In the genomic region with DNA sequence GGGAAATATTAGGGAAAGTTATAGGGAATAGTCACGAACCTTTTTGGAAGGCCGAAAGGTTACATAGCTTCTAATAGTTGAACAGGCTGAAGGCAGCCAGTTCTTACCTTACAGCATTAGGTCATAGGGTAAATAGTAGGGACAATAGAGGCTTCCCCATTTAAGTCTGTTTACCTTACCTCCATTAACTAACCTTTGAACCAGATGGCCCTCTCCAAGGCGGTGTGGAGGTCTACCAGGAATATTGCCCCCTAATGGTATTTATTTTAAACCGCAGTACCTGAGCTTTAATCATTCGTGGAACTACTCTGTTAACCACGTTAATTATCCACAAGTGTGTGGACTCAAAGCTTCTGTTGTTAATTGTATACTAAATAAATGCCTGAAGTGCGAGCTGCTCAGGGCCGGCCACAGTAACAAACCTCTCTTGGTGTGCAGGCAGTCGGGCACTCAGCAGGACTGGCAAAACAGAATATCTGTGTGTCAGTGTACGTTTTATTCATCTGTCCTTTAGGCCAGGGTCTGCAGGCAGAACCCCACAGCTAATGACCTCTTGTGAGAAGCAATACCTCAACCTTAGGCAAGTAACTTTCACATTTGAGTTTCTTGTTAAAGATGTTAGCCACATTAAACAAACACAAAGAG, we compare ENCODE assay signal across 25 cellular contexts.
DNase-seq lines count a peak whose midpoint lies in the region; ATAC-seq, FAIRE-seq and TF ChIP-seq lines count a peak whose summit lies in the region.
"Had no signal": no experiment of that assay in that cellular context is flagged by ENCODE, and none has a peak within 500 bp of the region (broad histone marks: within the 10 kb centered on the region; RNA-seq: fewer than 3 reads in every experiment).

No MANE protein-coding gene starts in this region.

- no peak overlapping the region for H3K9ac ChIP-seq in trophoblast cell (ENCODE audit: low read length)
- no peak overlapping the region for H3K9ac ChIP-seq in mammary epithelial cell (ENCODE audit: insufficient read depth, low read length)
- H3K9ac ChIP-seq: BLaER1 treated with 17β-estradiol and CSF1 and Interleukin-3, amounts not matched to agents 10 nM and 100 nM had no signal

- ATAC-seq in A549 (no peak), GM18867 (IDR thresholded peaks at IDR 0.05; ENCODE audit: unreplicated experiment) (no peak)
- ATAC-seq: activated T-helper 17 cell treated with anti-CD3 and anti-CD28 coated beads, Interleukin-2, amount 50 U/mL, for 72 hours; stimulated activated naive B cell treated with anti-CD40 and anti-IgM and Interleukin-4, amounts not matched to agents 10 μg/mL and 1 μg/mL and 100 μg/mL, for 72 hours had no signal

- DNase-seq in A549 (ENCODE audit: low read depth in 1 of 2, low spot score in 1 of 2) (no peak), DMS53 (lab: John Stamatoyannopoulos, UW) (peak; percentile 98), NCI-H748 (lab: John Stamatoyannopoulos, UW; ENCODE audit: unreplicated experiment) (peak; percentile 86), hepatocyte (ENCODE audit: low spot score) (peak; percentile 10), nucleus accumbens (lab: John Stamatoyannopoulos, UW) (no peak), trophoblast cell (no peak), mammary epithelial cell (no peak)
- DNase-seq: activated CD4-positive, alpha-beta memory T cell treated with anti-CD3 and anti-CD28 coated beads for 36 hours; activated CD8-positive, alpha-beta memory T cell treated with anti-CD3 and anti-CD28 coated beads, Interleukin-2, amount 50 U/mL, for 4 hours; activated naive CD4-positive, alpha-beta T cell treated with anti-CD3 and anti-CD28 coated beads, Interleukin-2, amount 50 U/mL, for 16 hours; COR-L47; HFFc6; NCI-H1048; NCI-H2081; NCI-H226; stimulated activated CD4-positive, alpha-beta T cell treated with anti-CD3 and anti-CD28 coated beads, Interleukin-15, amount 100 ng/mL, for 24 hours; stimulated activated naive B cell treated with anti-CD40 and anti-IgM and Interleukin-4, amounts not matched to agents 10 μg/mL and 1 μg/mL and 100 μg/mL, for 72 hours had no signal

- H3K4me1 ChIP-seq in A549 (no peaks in the 10 kb centered on the region), hepatocyte (ENCODE audit: insufficient read depth) (peaks cover 4% of the 10 kb centered on the region), trophoblast cell (ENCODE audit: control insufficient read depth in 1 of 2, insufficient read depth in 2 of 2, low read length in 2 of 2) (no peaks in the 10 kb centered on the region), mammary epithelial cell (ENCODE audit: insufficient read depth, low read length) (no peaks in the 10 kb centered on the region)
- H3K4me1 ChIP-seq: BLaER1 treated with 17β-estradiol and CSF1 and Interleukin-3, amounts not matched to agents 10 nM and 100 nM; breast epithelium; prostate gland; suprapubic skin had no signal

- in situ Hi-C loops in mammary epithelial cell (cut with MboI; ENCODE audit: low sequenced_read_pairs in 2 of 2), result no loop called here

- dilution Hi-C loops in mammary epithelial cell (cut with HindIII; ENCODE audit: low sequenced_read_pairs), result no loop called here

- H4K12ac ChIP-seq in trophoblast cell (ENCODE audit: low read depth, low read length), result no peak overlapping the region

- H3K27me3 ChIP-seq in hepatocyte (no peaks in the 10 kb centered on the region), trophoblast cell (ENCODE audit: insufficient read depth, low read length) (no peaks in the 10 kb centered on the region), mammary epithelial cell (ENCODE audit: insufficient read depth, low read length) (no peaks in the 10 kb centered on the region)
- H3K27me3 ChIP-seq: BLaER1 treated with 17β-estradiol and CSF1 and Interleukin-3, amounts not matched to agents 10 nM and 100 nM; breast epithelium; suprapubic skin had no signal

- H3K4me3 ChIP-seq in A549, result no peak overlapping the region
- no peak overlapping the region for H3K4me3 ChIP-seq in hepatocyte
- H3K4me3 ChIP-seq in trophoblast cell (ENCODE audit: low read depth, low read length), result no peak overlapping the region
- no peak overlapping the region for H3K4me3 ChIP-seq in mammary epithelial cell (replicated peaks in 1 of 3; ENCODE audit: insufficient read depth in 1 of 3, low read depth in 2 of 3, low read length in 3 of 3)
- H3K4me3 ChIP-seq: BLaER1 treated with 17β-estradiol and CSF1 and Interleukin-3, amounts not matched to agents 10 nM and 100 nM; breast epithelium; prostate gland; suprapubic skin had no signal

- H3K23ac ChIP-seq in trophoblast cell (ENCODE audit: low read length), result no peak overlapping the region

- no peak for TF ChIP-seq POLR2A in A549 (IDR thresholded peaks at IDR 0.05; ENCODE audit: low read length)

- H3K4me2 ChIP-seq in A549 (no peak overlapping the region), hepatocyte (peak overlapping the region; percentile 6), trophoblast cell (ENCODE audit: low read length) (no peak overlapping the region), mammary epithelial cell (ENCODE audit: insufficient read depth, low read depth, low read length) (no peak overlapping the region)
- H3K4me2 ChIP-seq: BLaER1 treated with 17β-estradiol and CSF1 and Interleukin-3, amounts not matched to agents 10 nM and 100 nM had no signal

- H2BK120ac ChIP-seq in trophoblast cell (ENCODE audit: insufficient read depth, low read length, poor library complexity), result no peak overlapping the region

- FAIRE-seq in A549 (lab: Jason Lieb, UNC), result no peak
- FAIRE-seq: RCC 7860 had no signal

- TF ChIP-seq CTCF in A549 (IDR thresholded peaks at IDR 0.05) (peak; percentile 7; the same call in 1 of the 3 replicates), hepatocyte (IDR thresholded peaks at IDR 0.05; ENCODE audit: poor library complexity) (no peak), mammary epithelial cell (conservative IDR thresholded peaks at IDR 0.05 in 1 of 2, IDR thresholded peaks at IDR 0.05 in 1 of 2; ENCODE audit: extremely low read depth in 1 of 2, insufficient read depth in 1 of 2, low read depth in 1 of 2, low read length in 2 of 2) (no peak)

- H4K8ac ChIP-seq in trophoblast cell (ENCODE audit: low read depth, low read length), result no peak overlapping the region

- no peak for TF ChIP-seq EP300 in A549 (IDR thresholded peaks at IDR 0.05)

- no peak overlapping the region for H3K4ac ChIP-seq in trophoblast cell (ENCODE audit: low read depth, low read length)

- no peak overlapping the region for H3K14ac ChIP-seq in trophoblast cell (ENCODE audit: low read length)

- no peaks in the 10 kb centered on the region for H3K79me1 ChIP-seq in trophoblast cell (ENCODE audit: low read length)

- CTCF ChIA-PET in A549 (lab: Yijun Ruan, JAX) (no interaction called here), mammary epithelial cell (lab: Charles Lee; ENCODE audit: low non-redundant PET) (no interaction called here)

- BruUV-seq in mammary epithelial cell (replicated peaks; lab: Mats Ljungman, UMichigan), result no TSS peak

- WGBS in A549 (ENCODE audit: missing lambda C conversion rate), result 68% methylated on average over 10 of the region's 10 CpGs
- 52% methylated on average over 10 of the region's 10 CpGs for WGBS in hepatocyte (ENCODE audit: low lambda C conversion rate, missing lambda C conversion rate)
- WGBS in trophoblast cell (ENCODE audit: extremely low coverage, insufficient coverage, insufficient read length), result no CpG with 5 or more reads among the region's 10 CpGs
- 87% methylated on average over 10 of the region's 10 CpGs for WGBS in mammary epithelial cell (ENCODE audit: low coverage, missing lambda C conversion rate)

- H3K79me2 ChIP-seq in hepatocyte (no peaks in the 10 kb centered on the region), trophoblast cell (ENCODE audit: control insufficient read depth, insufficient read depth, low read length, poor library complexity) (no peaks in the 10 kb centered on the region), mammary epithelial cell (ENCODE audit: insufficient read depth, low read length) (no peaks in the 10 kb centered on the region)

- no peaks in the 10 kb centered on the region for H3K9me2 ChIP-seq in hepatocyte (replicated peaks; ENCODE audit: insufficient read depth)

- no peak overlapping the region for H3K18ac ChIP-seq in trophoblast cell (ENCODE audit: low read length)

- no peak overlapping the region for H3K27ac ChIP-seq in A549
- peak overlapping the region; percentile 47 for H3K27ac ChIP-seq in hepatocyte
- no peak overlapping the region for H3K27ac ChIP-seq in trophoblast cell (ENCODE audit: low read depth, low read length)
- H3K27ac ChIP-seq in mammary epithelial cell (ENCODE audit: insufficient read depth, low read depth, low read length), result no peak overlapping the region
- H3K27ac ChIP-seq: BLaER1 treated with 17β-estradiol and CSF1 and Interleukin-3, amounts not matched to agents 10 nM and 100 nM; breast epithelium; epithelial cell of prostate; prostate gland; suprapubic skin had no signal

- H2BK12ac ChIP-seq in trophoblast cell (ENCODE audit: low read length), result no peak overlapping the region

- no peak overlapping the region for H4K91ac ChIP-seq in trophoblast cell (ENCODE audit: low read depth, low read length)

- H2BK5ac ChIP-seq in trophoblast cell (ENCODE audit: low read depth, low read length, poor library complexity), result no peak overlapping the region

- no peaks in the 10 kb centered on the region for H4K20me1 ChIP-seq in hepatocyte (ENCODE audit: insufficient read depth, poor library complexity, severe bottlenecking)
- no peaks in the 10 kb centered on the region for H4K20me1 ChIP-seq in mammary epithelial cell (ENCODE audit: insufficient read depth, low read length)
- H4K20me1 ChIP-seq: BLaER1 treated with 17β-estradiol and CSF1 and Interleukin-3, amounts not matched to agents 10 nM and 100 nM had no signal

- H3K36me3 ChIP-seq in hepatocyte (replicated peaks; ENCODE audit: insufficient read depth, low read depth) (no peaks in the 10 kb centered on the region), trophoblast cell (ENCODE audit: control insufficient read depth in 1 of 2, insufficient read depth in 2 of 2, low read length in 2 of 2) (no peaks in the 10 kb centered on the region), mammary epithelial cell (ENCODE audit: insufficient read depth, low read length) (no peaks in the 10 kb centered on the region)
- H3K36me3 ChIP-seq: BLaER1 treated with 17β-estradiol and CSF1 and Interleukin-3, amounts not matched to agents 10 nM and 100 nM; breast epithelium; prostate gland; suprapubic skin had no signal

- intact Hi-C loops in mammary epithelial cell (cut with micrococcal nuclease), result no loop called here

- H2AK5ac ChIP-seq in trophoblast cell (ENCODE audit: low read length), result no peak overlapping the region

- TF ChIP-seq RAD21 in A549 (conservative IDR thresholded peaks at IDR 0.05 in 1 of 2, IDR thresholded peaks at IDR 0.05 in 1 of 2), result no peak

- H3K9me3 ChIP-seq in A549 (no peaks in the 10 kb centered on the region), hepatocyte (ENCODE audit: low read depth) (no peaks in the 10 kb centered on the region), trophoblast cell (ENCODE audit: insufficient read depth, low read depth, low read length) (no peaks in the 10 kb centered on the region), mammary epithelial cell (replicated peaks; ENCODE audit: insufficient read depth, low read length) (no peaks in the 10 kb centered on the region)
- H3K9me3 ChIP-seq: BLaER1 treated with 17β-estradiol and CSF1 and Interleukin-3, amounts not matched to agents 10 nM and 100 nM; breast epithelium; prostate gland; suprapubic skin had no signal

- H2AFZ ChIP-seq in hepatocyte (no peak overlapping the region), trophoblast cell (ENCODE audit: insufficient read depth, low read length, poor library complexity) (no peak overlapping the region), mammary epithelial cell (ENCODE audit: low read depth, low read length) (no peak overlapping the region)

- POLR2A ChIA-PET in A549 (lab: Yijun Ruan, JAX), result no interaction called here

Comparison
In these comparisons a context has a peak if more than half of its experiments do, and no peak if none do; other contexts are left out.
1. DNase-seq: peak in DMS53 (single experiment), NCI-H748 (single experiment) and hepatocyte (single experiment); none in A549 (0 of 2), nucleus accumbens (0 of 56), trophoblast cell (0 of 2) and mammary epithelial cell (single experiment).